2 cellular contexts compared by ENCODE assay signal in the genomic region with DNA sequence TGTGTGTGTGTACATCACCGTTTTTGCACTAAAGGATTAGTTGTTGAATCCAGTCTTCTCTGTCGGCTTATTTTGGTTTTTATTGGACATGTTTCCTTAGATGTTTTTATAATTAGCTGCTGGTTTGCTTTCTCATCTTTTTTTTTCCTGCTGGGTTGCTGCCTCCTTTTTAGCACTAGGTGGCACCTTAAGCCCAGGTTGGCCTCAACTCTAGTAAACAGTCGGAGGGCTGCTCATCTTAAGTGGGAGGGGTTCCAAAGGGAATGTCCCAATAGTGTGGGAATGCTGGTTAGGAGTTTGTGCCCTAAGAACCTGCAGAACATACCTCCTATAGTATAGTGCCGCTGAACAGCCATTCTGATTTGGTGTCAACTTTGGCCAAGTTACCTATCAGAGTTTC.
TF ChIP-seq lines count a peak whose summit lies in the region.

No MANE protein-coding gene starts in this region.

TF ChIP-seq in SK-N-SH, 30 proteins besides CTCF, POLR2A, EP300 and RAD21 (continued from another document):
- TF ChIP-seq, protein P1, sequence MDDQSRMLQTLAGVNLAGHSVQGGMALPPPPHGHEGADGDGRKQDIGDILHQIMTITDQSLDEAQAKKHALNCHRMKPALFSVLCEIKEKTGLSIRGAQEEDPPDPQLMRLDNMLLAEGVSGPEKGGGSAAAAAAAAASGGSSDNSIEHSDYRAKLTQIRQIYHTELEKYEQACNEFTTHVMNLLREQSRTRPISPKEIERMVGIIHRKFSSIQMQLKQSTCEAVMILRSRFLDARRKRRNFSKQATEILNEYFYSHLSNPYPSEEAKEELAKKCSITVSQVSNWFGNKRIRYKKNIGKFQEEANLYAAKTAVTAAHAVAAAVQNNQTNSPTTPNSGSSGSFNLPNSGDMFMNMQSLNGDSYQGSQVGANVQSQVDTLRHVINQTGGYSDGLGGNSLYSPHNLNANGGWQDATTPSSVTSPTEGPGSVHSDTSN (IDR thresholded peaks at IDR 0.05): no peak

TF ChIP-seq in SK-N-SH treated with all-trans-retinoic acid at 6 μM for 48 hours, 23 proteins besides CTCF, POLR2A, EP300 and RAD21 (continued from another document):
- TF ChIP-seq, protein P2, sequence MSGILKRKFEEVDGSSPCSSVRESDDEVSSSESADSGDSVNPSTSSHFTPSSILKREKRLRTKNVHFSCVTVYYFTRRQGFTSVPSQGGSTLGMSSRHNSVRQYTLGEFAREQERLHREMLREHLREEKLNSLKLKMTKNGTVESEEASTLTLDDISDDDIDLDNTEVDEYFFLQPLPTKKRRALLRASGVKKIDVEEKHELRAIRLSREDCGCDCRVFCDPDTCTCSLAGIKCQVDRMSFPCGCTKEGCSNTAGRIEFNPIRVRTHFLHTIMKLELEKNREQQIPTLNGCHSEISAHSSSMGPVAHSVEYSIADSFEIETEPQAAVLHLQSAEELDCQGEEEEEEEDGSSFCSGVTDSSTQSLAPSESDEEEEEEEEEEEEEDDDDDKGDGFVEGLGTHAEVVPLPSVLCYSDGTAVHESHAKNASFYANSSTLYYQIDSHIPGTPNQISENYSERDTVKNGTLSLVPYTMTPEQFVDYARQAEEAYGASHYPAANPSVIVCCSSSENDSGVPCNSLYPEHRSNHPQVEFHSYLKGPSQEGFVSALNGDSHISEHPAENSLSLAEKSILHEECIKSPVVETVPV (CRISPR knock-in tag; IDR thresholded peaks at IDR 0.05): no peak
- no peak for TF ChIP-seq CSDC2 (CRISPR knock-in tag; IDR thresholded peaks at IDR 0.05)
- TF ChIP-seq ZNF565 (CRISPR knock-in tag; conservative IDR thresholded peaks at IDR 0.05; ENCODE audit: low read depth): no peak
- TF ChIP-seq, protein P3, sequence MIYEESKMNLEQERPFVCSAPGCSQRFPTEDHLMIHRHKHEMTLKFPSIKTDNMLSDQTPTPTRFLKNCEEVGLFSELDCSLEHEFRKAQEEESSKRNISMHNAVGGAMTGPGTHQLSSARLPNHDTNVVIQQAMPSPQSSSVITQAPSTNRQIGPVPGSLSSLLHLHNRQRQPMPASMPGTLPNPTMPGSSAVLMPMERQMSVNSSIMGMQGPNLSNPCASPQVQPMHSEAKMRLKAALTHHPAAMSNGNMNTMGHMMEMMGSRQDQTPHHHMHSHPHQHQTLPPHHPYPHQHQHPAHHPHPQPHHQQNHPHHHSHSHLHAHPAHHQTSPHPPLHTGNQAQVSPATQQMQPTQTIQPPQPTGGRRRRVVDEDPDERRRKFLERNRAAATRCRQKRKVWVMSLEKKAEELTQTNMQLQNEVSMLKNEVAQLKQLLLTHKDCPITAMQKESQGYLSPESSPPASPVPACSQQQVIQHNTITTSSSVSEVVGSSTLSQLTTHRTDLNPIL (CRISPR knock-in tag; IDR thresholded peaks at IDR 0.05; ENCODE audit: low read depth): no peak
- no peak for TF ChIP-seq TOX (CRISPR knock-in tag; IDR thresholded peaks at IDR 0.05; ENCODE audit: borderline replicate concordance)
- no peak for TF ChIP-seq GLIS3 (CRISPR knock-in tag; IDR thresholded peaks at IDR 0.05)
- TF ChIP-seq ISL1 (CRISPR knock-in tag; IDR thresholded peaks at IDR 0.05): no peak
- no peak for TF ChIP-seq ZNF8 (CRISPR knock-in tag; IDR thresholded peaks at IDR 0.05)
- no peak for TF ChIP-seq PPARA (CRISPR knock-in tag; IDR thresholded peaks at IDR 0.05; ENCODE audit: borderline replicate concordance)
